Comparison of ENCODE assay signal across 1 cellular context in genomic region chr3:133606342-133606741, GRCh38.
TF ChIP-seq lines count a peak whose summit lies in the region.

No MANE protein-coding gene starts in this region.

TF ChIP-seq in liver, 16 proteins besides CTCF, POLR2A, EP300 and RAD21 (continued from another document):
- TF ChIP-seq ZBTB33 (IDR thresholded peaks at IDR 0.05) (no peak), MAX (IDR thresholded peaks at IDR 0.05) (no peak), EGR1 (IDR thresholded peaks at IDR 0.05; ENCODE audit: low read depth in 2 of 2) (no peak), TAF1 (conservative IDR thresholded peaks at IDR 0.05) (no peak), FOXA2 (IDR thresholded peaks at IDR 0.05) (no peak), JUND (IDR thresholded peaks at IDR 0.05) (no peak), FOXA1 (IDR thresholded peaks at IDR 0.05) (no peak), ATF3 (IDR thresholded peaks at IDR 0.05) (no peak), RXRA (IDR thresholded peaks at IDR 0.05) (no peak), NR2F2 (IDR thresholded peaks at IDR 0.05) (no peak)
